ENCODE assay signal across 9 cellular contexts in genomic region chr12:11813422-11813813, GRCh38.
A peak's percentile ranks its signal among the peaks of the same experiment; 100 is the strongest.
DNase-seq lines count a peak whose midpoint lies in the region; ATAC-seq and TF ChIP-seq lines count a peak whose summit lies in the region.
"Had no signal": no experiment of that assay in that cellular context is flagged by ENCODE, and none has a peak within 500 bp of the region (broad histone marks: within the 10 kb centered on the region; RNA-seq: fewer than 3 reads in every experiment).

No MANE protein-coding gene starts in this region.

- H3K27ac ChIP-seq in iPS-20b (ENCODE audit: low read length) (peak overlapping the region; percentile 3), skin epidermis (peak overlapping the region in 20 of 21 experiments; percentile 49 to 87 (median 80))

- peaks cover 72% of the 10 kb centered on the region for H3K4me1 Mint-ChIP-seq in WTC11

- H3K27me3 Mint-ChIP-seq in WTC11 (ENCODE audit: low read depth), result no peaks in the 10 kb centered on the region

- peak overlapping the region; percentile 34; the same call in 1 of the 2 replicates for H3K9ac ChIP-seq in iPS-20b (ENCODE audit: low read depth, low read length)

- TF ChIP-seq CTCF in WTC11 (IDR thresholded peaks at IDR 0.05), result no peak
- TF ChIP-seq CTCF in omental fat pad (IDR thresholded peaks at IDR 0.05), result no peak

- no peaks in the 10 kb centered on the region for H3K36me3 Mint-ChIP-seq in WTC11

- POLR2A ChIA-PET in WTC11 (lab: Charles Lee), result interaction anchor here (0.7 to 1.5 kb wide), 2 partner anchors 11 to 44 kb away, joined by 3 read pairs; no protein-coding TSS in a partner anchor

- H3K27ac Mint-ChIP-seq in WTC11, result peak overlapping the region; percentile 59

- H3K4me3 ChIP-seq in iPS-20b (ENCODE audit: low read length), result peak overlapping the region; percentile 38; the same call in 1 of the 2 replicates
- no peak overlapping the region for H3K4me3 ChIP-seq in skin epidermis

- no peaks in the 10 kb centered on the region; the same call in 1 of the 2 replicates for H3K9me3 Mint-ChIP-seq in WTC11

- H3K36me3 ChIP-seq in iPS-20b (ENCODE audit: insufficient read depth, low read depth, low read length), result no peaks in the 10 kb centered on the region

- no peak for DNase-seq in WTC11 (ENCODE audit: low spot score)
- DNase-seq in omental fat pad (ENCODE audit: low spot score), result no peak
- DNase-seq in DMS 273 (lab: John Stamatoyannopoulos, UW; ENCODE audit: unreplicated experiment), result no peak
- no peak for DNase-seq in HUDEP-2 (lab: John Stamatoyannopoulos, UW; ENCODE audit: unreplicated experiment in 76 of 76)
- DNase-seq: NCI-H524 had no signal

- no peaks in the 10 kb centered on the region for H3K9me3 ChIP-seq in iPS-20b (ENCODE audit: insufficient read depth, low read depth, low read length)

- H3K4me1 ChIP-seq in iPS-20b (ENCODE audit: insufficient read depth, low read length), result peaks cover 45% of the 10 kb centered on the region

- H3K27me3 ChIP-seq in iPS-20b (ENCODE audit: insufficient read depth, low read length), result no peaks in the 10 kb centered on the region

- peak overlapping the region; percentile 16; the same call in 1 of the 2 replicates for H3K4me3 Mint-ChIP-seq in WTC11

- peak; percentile 11 for ATAC-seq in GM21390 (IDR thresholded peaks at IDR 0.05; ENCODE audit: unreplicated experiment)
- peak; percentile 34 for ATAC-seq in WTC11
- no peak for ATAC-seq in omental fat pad (ENCODE audit: low FRiP score)
- no peak for ATAC-seq in GM18517 (IDR thresholded peaks at IDR 0.05; ENCODE audit: unreplicated experiment)

- CTCF ChIA-PET in WTC11 (lab: Charles Lee), result interaction anchor here (0.8 to 2.8 kb wide), 10 partner anchors 9 to 220 kb away, joined by 3 to 11 read pairs (median 6); no protein-coding TSS in a partner anchor

TF ChIP-seq in WTC11, 78 proteins besides CTCF, POLR2A, EP300 and RAD21:
- TF ChIP-seq MYBL2 (CRISPR knock-in tag; IDR thresholded peaks at IDR 0.05), result no peak
- no peak for TF ChIP-seq TP53 (CRISPR knock-in tag; IDR thresholded peaks at IDR 0.05)
- TF ChIP-seq ZNF138 (CRISPR knock-in tag; conservative IDR thresholded peaks at IDR 0.05), result no peak
- TF ChIP-seq MAX (CRISPR knock-in tag; IDR thresholded peaks at IDR 0.05), result no peak
- no peak for TF ChIP-seq ZNF396 (CRISPR knock-in tag; IDR thresholded peaks at IDR 0.05; ENCODE audit: borderline replicate concordance)
- no peak for TF ChIP-seq ARID4B (CRISPR knock-in tag; IDR thresholded peaks at IDR 0.05; ENCODE audit: borderline replicate concordance)
- TF ChIP-seq TCF7 (CRISPR knock-in tag; IDR thresholded peaks at IDR 0.05; ENCODE audit: low read depth), result no peak
- TF ChIP-seq, protein P1, sequence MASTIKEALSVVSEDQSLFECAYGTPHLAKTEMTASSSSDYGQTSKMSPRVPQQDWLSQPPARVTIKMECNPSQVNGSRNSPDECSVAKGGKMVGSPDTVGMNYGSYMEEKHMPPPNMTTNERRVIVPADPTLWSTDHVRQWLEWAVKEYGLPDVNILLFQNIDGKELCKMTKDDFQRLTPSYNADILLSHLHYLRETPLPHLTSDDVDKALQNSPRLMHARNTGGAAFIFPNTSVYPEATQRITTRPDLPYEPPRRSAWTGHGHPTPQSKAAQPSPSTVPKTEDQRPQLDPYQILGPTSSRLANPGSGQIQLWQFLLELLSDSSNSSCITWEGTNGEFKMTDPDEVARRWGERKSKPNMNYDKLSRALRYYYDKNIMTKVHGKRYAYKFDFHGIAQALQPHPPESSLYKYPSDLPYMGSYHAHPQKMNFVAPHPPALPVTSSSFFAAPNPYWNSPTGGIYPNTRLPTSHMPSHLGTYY (CRISPR knock-in tag; IDR thresholded peaks at IDR 0.05), result no peak
- TF ChIP-seq GABPB1 (CRISPR knock-in tag; IDR thresholded peaks at IDR 0.05), result no peak
- no peak for TF ChIP-seq ZBTB21 (CRISPR knock-in tag; IDR thresholded peaks at IDR 0.05; ENCODE audit: borderline replicate concordance)
- no peak for TF ChIP-seq CBFB (CRISPR knock-in tag; IDR thresholded peaks at IDR 0.05; ENCODE audit: low read depth)
TF ChIP-seq in WTC11: peak in this region for 0.

Comparison
In these comparisons a context has a peak if more than half of its experiments do, and no peak if none do; other contexts are left out.
1. ATAC-seq: peak in GM21390 (single experiment) and WTC11 (single experiment); none in omental fat pad (single experiment) and GM18517 (single experiment).